ENCODE assay signal across 14 cellular contexts in the genomic region with DNA sequence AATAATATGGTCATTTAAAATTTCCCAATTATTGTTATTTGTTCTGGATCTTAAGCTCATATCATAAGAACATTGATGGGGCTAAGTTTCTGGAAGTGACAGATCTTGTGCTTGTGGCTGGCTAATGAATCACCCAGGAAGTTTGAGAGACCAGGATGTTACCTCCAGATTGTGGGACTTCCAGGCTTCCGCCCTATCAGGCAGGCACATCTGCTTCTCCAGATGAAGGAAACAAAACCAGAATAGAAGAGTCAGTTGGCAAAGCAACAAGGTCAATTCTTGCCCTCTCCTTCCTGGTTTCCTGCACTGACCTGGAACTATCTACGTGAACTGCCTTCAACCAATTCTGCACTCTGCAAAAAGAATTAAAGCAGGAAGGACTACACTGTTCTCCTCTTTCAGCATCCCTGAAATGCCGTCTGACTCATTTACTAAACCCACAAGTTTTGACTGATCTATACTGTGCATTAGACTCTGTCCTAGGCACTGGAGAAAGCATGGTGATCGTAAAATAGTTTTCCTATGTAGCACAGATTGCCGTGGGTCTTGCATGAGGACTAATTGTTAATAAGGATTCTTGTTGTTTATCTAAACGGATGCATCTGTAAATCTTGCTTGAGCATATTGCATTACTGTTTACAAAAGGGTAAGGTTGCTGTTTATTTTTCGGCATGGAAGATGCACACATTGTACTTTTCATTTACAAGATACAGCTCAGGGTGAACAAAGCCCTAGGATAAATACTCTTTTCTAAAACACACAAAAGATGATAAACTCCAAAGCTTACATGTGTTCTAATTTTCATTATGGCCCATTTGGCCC.
A peak's percentile ranks its signal among the peaks of the same experiment; 100 is the strongest.
DNase-seq lines count a peak whose midpoint lies in the region; ATAC-seq, FAIRE-seq and TF ChIP-seq lines count a peak whose summit lies in the region.
"Had no signal": no experiment of that assay in that cellular context is flagged by ENCODE, and none has a peak within 500 bp of the region (broad histone marks: within the 10 kb centered on the region; RNA-seq: fewer than 3 reads in every experiment).

No MANE protein-coding gene starts in this region.

- no peaks in the 10 kb centered on the region for H3K36me3 Mint-ChIP-seq in activated T-helper 17 cell treated with anti-CD3 and anti-CD28 coated beads, Interleukin-2, amount 50 U/mL, for 72 hours (ENCODE audit: low read depth)

- H3K4me3 ChIP-seq in choroid plexus epithelial cell (ENCODE audit: low read depth, low read length) (no peak overlapping the region), pancreas (no peak overlapping the region), small intestine (ENCODE audit: low read depth in 1 of 2, low read length in 2 of 2) (no peak overlapping the region)
- H3K4me3 ChIP-seq: tibial nerve had no signal

- intact Hi-C loops in pancreas (cut with DNase I) = no loop called here

- DNase-seq in DMS 273 (lab: John Stamatoyannopoulos, UW; ENCODE audit: unreplicated experiment) (peak; percentile 26), M059J (ENCODE audit: low read depth) (peak; percentile 34), choroid plexus epithelial cell (ENCODE audit: low read depth) (peak; percentile 31), lung microvascular endothelial cell (ENCODE audit: low read depth in 2 of 2) (peak; percentile 32 to 78), pancreas (no peak), small intestine (no peak), H54 (ENCODE audit: insufficient read length, low spot score) (no peak)
- DNase-seq: activated CD4-positive, alpha-beta T cell treated with anti-CD3 and anti-CD28 coated beads, Interleukin-2, amount 50 U/mL, for 48 hours; anterior cingulate cortex; glutamatergic neuron; kidney; NCI-H69 had no signal

- no peaks in the 10 kb centered on the region for H3K27me3 Mint-ChIP-seq in activated T-helper 17 cell treated with anti-CD3 and anti-CD28 coated beads, Interleukin-2, amount 50 U/mL, for 72 hours

- no peaks in the 10 kb centered on the region for H3K9me3 ChIP-seq in pancreas
- no peaks in the 10 kb centered on the region for H3K9me3 ChIP-seq in small intestine (ENCODE audit: control insufficient read depth, low read depth)
- H3K9me3 ChIP-seq: tibial nerve had no signal

- no peak overlapping the region for H3K27ac ChIP-seq in pancreas
- H3K27ac ChIP-seq in small intestine (ENCODE audit: low read depth in 1 of 2, low read length in 1 of 2) = no peak overlapping the region
- H3K27ac ChIP-seq: tibial nerve had no signal

- no peaks in the 10 kb centered on the region for H3K9me3 Mint-ChIP-seq in activated T-helper 17 cell treated with anti-CD3 and anti-CD28 coated beads, Interleukin-2, amount 50 U/mL, for 72 hours

- no peaks in the 10 kb centered on the region for H3K36me3 ChIP-seq in pancreas
- H3K36me3 ChIP-seq in small intestine (ENCODE audit: control insufficient read depth in 2 of 2, insufficient read depth in 2 of 2, low read length in 2 of 2) = no peaks in the 10 kb centered on the region
- H3K36me3 ChIP-seq: tibial nerve had no signal

- no peaks in the 10 kb centered on the region for H3K27me3 ChIP-seq in pancreas
- no peaks in the 10 kb centered on the region for H3K27me3 ChIP-seq in small intestine (ENCODE audit: control insufficient read depth in 2 of 2, insufficient read depth in 2 of 2, low read length in 2 of 2)
- H3K27me3 ChIP-seq: tibial nerve had no signal

- ATAC-seq in activated T-helper 17 cell treated with anti-CD3 and anti-CD28 coated beads, Interleukin-2, amount 50 U/mL, for 72 hours (replicated peaks) = no peak
- no peak for ATAC-seq in pancreas

- FAIRE-seq in pancreas (lab: Jason Lieb, UNC) (no peak), small intestine (lab: Jason Lieb, UNC) (no peak), H54 (lab: Jason Lieb, UNC) (no peak)

- no peaks in the 10 kb centered on the region for H3K4me1 Mint-ChIP-seq in activated T-helper 17 cell treated with anti-CD3 and anti-CD28 coated beads, Interleukin-2, amount 50 U/mL, for 72 hours

- H3K4me3 Mint-ChIP-seq in activated T-helper 17 cell treated with anti-CD3 and anti-CD28 coated beads, Interleukin-2, amount 50 U/mL, for 72 hours = no peak overlapping the region

- H3K27ac Mint-ChIP-seq in activated T-helper 17 cell treated with anti-CD3 and anti-CD28 coated beads, Interleukin-2, amount 50 U/mL, for 72 hours = no peak overlapping the region

- TF ChIP-seq CTCF in choroid plexus epithelial cell (conservative IDR thresholded peaks at IDR 0.05; ENCODE audit: low read depth, low read length) (no peak), pancreas (IDR thresholded peaks at IDR 0.05) (no peak)

- WGBS in pancreas, 2 donors = 59 to 60% methylated on average over 7 of the region's 7 CpGs
- 57 to 65% (median 63%) methylated on average over 7 of the region's 7 CpGs for WGBS in small intestine, 3 donors

- H3K4me1 ChIP-seq in pancreas = no peaks in the 10 kb centered on the region
- no peaks in the 10 kb centered on the region for H3K4me1 ChIP-seq in small intestine (ENCODE audit: control insufficient read depth in 2 of 2, insufficient read depth in 1 of 2, low read depth in 1 of 2, low read length in 1 of 2)
- H3K4me1 ChIP-seq: tibial nerve had no signal

- no peak for TF ChIP-seq POLR2A in H54 (IDR thresholded peaks at IDR 0.05; ENCODE audit: low read depth, low read length)

Comparison
In these comparisons a context has a peak if more than half of its experiments do, and no peak if none do; other contexts are left out.
1. DNase-seq: peak in DMS 273 (single experiment), M059J (single experiment), choroid plexus epithelial cell (single experiment) and lung microvascular endothelial cell (2 of 2); none in pancreas (0 of 6), small intestine (single experiment) and H54 (single experiment).